ENCODE assay signal across 8 cellular contexts in genomic region chr17:13017623-13018462, GRCh38. TPM values are rescaled to one million over a fixed set of nuclear protein-coding genes. Genes with fewer than 3 reads are reported as not detected.
DNase-seq lines count a peak whose midpoint lies in the region; ATAC-seq, FAIRE-seq and TF ChIP-seq lines count a peak whose summit lies in the region.

A gene with protein sequence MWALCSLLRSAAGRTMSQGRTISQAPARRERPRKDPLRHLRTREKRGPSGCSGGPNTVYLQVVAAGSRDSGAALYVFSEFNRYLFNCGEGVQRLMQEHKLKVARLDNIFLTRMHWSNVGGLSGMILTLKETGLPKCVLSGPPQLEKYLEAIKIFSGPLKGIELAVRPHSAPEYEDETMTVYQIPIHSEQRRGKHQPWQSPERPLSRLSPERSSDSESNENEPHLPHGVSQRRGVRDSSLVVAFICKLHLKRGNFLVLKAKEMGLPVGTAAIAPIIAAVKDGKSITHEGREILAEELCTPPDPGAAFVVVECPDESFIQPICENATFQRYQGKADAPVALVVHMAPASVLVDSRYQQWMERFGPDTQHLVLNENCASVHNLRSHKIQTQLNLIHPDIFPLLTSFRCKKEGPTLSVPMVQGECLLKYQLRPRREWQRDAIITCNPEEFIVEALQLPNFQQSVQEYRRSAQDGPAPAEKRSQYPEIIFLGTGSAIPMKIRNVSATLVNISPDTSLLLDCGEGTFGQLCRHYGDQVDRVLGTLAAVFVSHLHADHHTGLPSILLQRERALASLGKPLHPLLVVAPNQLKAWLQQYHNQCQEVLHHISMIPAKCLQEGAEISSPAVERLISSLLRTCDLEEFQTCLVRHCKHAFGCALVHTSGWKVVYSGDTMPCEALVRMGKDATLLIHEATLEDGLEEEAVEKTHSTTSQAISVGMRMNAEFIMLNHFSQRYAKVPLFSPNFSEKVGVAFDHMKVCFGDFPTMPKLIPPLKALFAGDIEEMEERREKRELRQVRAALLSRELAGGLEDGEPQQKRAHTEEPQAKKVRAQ (minus strand): TSS chr17:13018027. CDS start chr17:13017947, 80 bp downstream.

- peak within 1 kb of the TSS; percentile 81 for H3K9ac ChIP-seq in iPS-20b (ENCODE audit: low read depth, low read length)

- FAIRE-seq in bronchial epithelial cell (lab: Jason Lieb, UNC) = no peak

- no peaks in the 10 kb centered on the region for H3K9me3 ChIP-seq in iPS-20b (ENCODE audit: insufficient read depth, low read depth, low read length)

- H3K4me3 ChIP-seq in WI38 (ENCODE audit: low read depth, low read length) (peak within 1 kb of the TSS; percentile 94), bronchial epithelial cell (ENCODE audit: low read depth, low read length) (peak within 1 kb of the TSS; percentile 85), iPS-20b (ENCODE audit: low read length) (peak within 1 kb of the TSS; percentile 84), skin epidermis (peak within 1 kb of the TSS; percentile 83 to 99 (median 92))

- H3K36me3 ChIP-seq in bronchial epithelial cell (ENCODE audit: control insufficient read depth, insufficient read depth, low read length) = peaks cover 16% of the 10 kb centered on the region
- peaks cover 41% of the 10 kb centered on the region for H3K36me3 ChIP-seq in iPS-20b (ENCODE audit: insufficient read depth, low read depth, low read length)

- H3K27ac ChIP-seq in iPS-20b (ENCODE audit: low read length) = peak within 1 kb of the TSS; percentile 40
- H3K27ac ChIP-seq in skin epidermis = peak within 1 kb of the TSS; percentile 64 to 94 (median 86)

- ATAC-seq in GM18909 (IDR thresholded peaks at IDR 0.05; ENCODE audit: poor library complexity, unreplicated experiment) (peak; percentile 99), HG03175 (IDR thresholded peaks at IDR 0.05; ENCODE audit: unreplicated experiment) (peak; percentile 98)

- no peak for TF ChIP-seq CTCF in WI38 (IDR thresholded peaks at IDR 0.05; ENCODE audit: low read depth, low read length)
- TF ChIP-seq CTCF in bronchial epithelial cell (IDR thresholded peaks at IDR 0.05; ENCODE audit: insufficient read depth, low read length, severe bottlenecking) = peak; percentile 14

- H3K27me3 ChIP-seq in bronchial epithelial cell (ENCODE audit: control insufficient read depth, insufficient read depth, low read length) (no peaks in the 10 kb centered on the region), iPS-20b (ENCODE audit: insufficient read depth, low read length) (no peaks in the 10 kb centered on the region)

- H3K4me1 ChIP-seq in iPS-20b (ENCODE audit: insufficient read depth, low read length) = peaks cover 3% of the 10 kb centered on the region; the same call in 1 of the 2 replicates

- DNase-seq in AG08395 (ENCODE audit: low spot score) = peak; percentile 99
- peak; percentile 97 for DNase-seq in NCI-H2227 treated with DMSO at 0.1 percent for 48 hours (lab: John Stamatoyannopoulos, UW)
- peak; percentile 94 for DNase-seq in bronchial epithelial cell (ENCODE audit: low read depth)

RNA-seq across cellular contexts. Expression of the gene that starts here (rescaled TPM):
- 73.5 and 85.8 TPM in 2 replicates for total RNA-seq in bronchial epithelial cell

Comparison
In these comparisons a context has a peak if more than half of its experiments do, and no peak if none do; other contexts are left out.
1. Peak in every context shown above with its lines: DNase-seq, ATAC-seq, H3K4me3 ChIP-seq and H3K27ac ChIP-seq.